Comparison of ENCODE assay signal across 26 cellular contexts in genomic region chr11:131796541-131796940, GRCh38.
DNase-seq lines count a peak whose midpoint lies in the region; ATAC-seq and TF ChIP-seq lines count a peak whose summit lies in the region.
"Had no signal": no experiment of that assay in that cellular context is flagged by ENCODE, and none has a peak within 500 bp of the region (broad histone marks: within the 10 kb centered on the region; RNA-seq: fewer than 3 reads in every experiment).

No MANE protein-coding gene starts in this region.

- peaks cover 18% of the 10 kb centered on the region for H3K4me1 Mint-ChIP-seq in WTC11
- H3K4me1 Mint-ChIP-seq: CD4-positive, CD25-positive, alpha-beta regulatory T cell had no signal

- no peak overlapping the region for H3K27ac ChIP-seq in upper lobe of right lung
- H3K27ac ChIP-seq: 22Rv1, SJSA1 had no signal

- DNase-seq in DMS53 (lab: John Stamatoyannopoulos, UW) (peak; percentile 11), DMS53 treated with DMSO at 0.1 percent for 48 hours (lab: John Stamatoyannopoulos, UW; ENCODE audit: unreplicated experiment) (no peak), WTC11 (ENCODE audit: low spot score) (no peak), nucleus accumbens (lab: John Stamatoyannopoulos, UW) (peak in 36 of 56 donors; percentile 6 to 86 (median 48)), upper lobe of right lung (no peak), hepatic stellate cell (ENCODE audit: low spot score) (no peak), NCI-H128 (lab: John Stamatoyannopoulos, UW; ENCODE audit: unreplicated experiment) (no peak)
- DNase-seq: BE2C; CD4-positive, CD25-positive, alpha-beta regulatory T cell; GF-D8; HCEC 1CT; Kasumi-1; MV-4-11; NCI-H146; NCI-H1930; NCI-H2107; NCI-H2227 treated with DMSO at 0.1 percent for 48 hours; NCI-H774; NK-92 treated with Interleukin-12 subunit alpha and Interleukin-12 subunit beta, amount 100 ng/mL, for 24 hours; PC-3; Right ventricle myocardium superior; RPMI8226 had no signal

- H3K4me3 ChIP-seq in upper lobe of right lung: no peak overlapping the region
- H3K4me3 ChIP-seq: K562, SJSA1 had no signal

- CTCF ChIA-PET in WTC11 (lab: Charles Lee): interaction anchor here (0.8 to 1.9 kb wide), 2 partner anchors 102 to 216 kb away, joined by 4 to 6 read pairs; no protein-coding TSS in a partner anchor

- H3K36me3 Mint-ChIP-seq in WTC11: no peaks in the 10 kb centered on the region
- H3K36me3 Mint-ChIP-seq: CD4-positive, CD25-positive, alpha-beta regulatory T cell had no signal

- H3K36me3 ChIP-seq in upper lobe of right lung: no peaks in the 10 kb centered on the region
- H3K36me3 ChIP-seq: BE2C, SJSA1 had no signal

- no peak for TF ChIP-seq CTCF in WTC11 (IDR thresholded peaks at IDR 0.05)
- TF ChIP-seq CTCF in upper lobe of right lung (IDR thresholded peaks at IDR 0.05): no peak

- ATAC-seq in WTC11: peak; percentile 41; the same call in 1 of the 2 replicates
- ATAC-seq in upper lobe of right lung: peak; percentile 24
- no peak for ATAC-seq in activated CD4-positive, CD25-positive, alpha-beta regulatory T cell treated with anti-CD3 and anti-CD28 coated beads, Interleukin-2, amount 50 U/mL, for 24 hours
- ATAC-seq: K562, PC-3 had no signal

- H3K9me3 Mint-ChIP-seq in WTC11: no peaks in the 10 kb centered on the region

- H3K9me3 ChIP-seq in upper lobe of right lung: no peaks in the 10 kb centered on the region
- H3K9me3 ChIP-seq: SJSA1 had no signal

- no peak overlapping the region for H3K27ac Mint-ChIP-seq in WTC11

- POLR2A ChIA-PET in WTC11 (lab: Charles Lee): no interaction called here

- no peak overlapping the region for H3K4me3 Mint-ChIP-seq in WTC11
- H3K4me3 Mint-ChIP-seq: CD4-positive, CD25-positive, alpha-beta regulatory T cell had no signal

- no peaks in the 10 kb centered on the region for H3K4me1 ChIP-seq in upper lobe of right lung
- H3K4me1 ChIP-seq: BE2C, SJSA1 had no signal

- H3K27me3 Mint-ChIP-seq in WTC11 (ENCODE audit: low read depth): no peaks in the 10 kb centered on the region
- H3K27me3 Mint-ChIP-seq: CD4-positive, CD25-positive, alpha-beta regulatory T cell had no signal

- no peaks in the 10 kb centered on the region for H3K27me3 ChIP-seq in upper lobe of right lung
- H3K27me3 ChIP-seq: BE2C, SJSA1 had no signal

- intact Hi-C loops in upper lobe of right lung (cut with DNase I): no loop called here

TF ChIP-seq in WTC11, 78 proteins besides CTCF, POLR2A, EP300 and RAD21:
- TF ChIP-seq ZNF425 (CRISPR knock-in tag; conservative IDR thresholded peaks at IDR 0.05): no peak
- TF ChIP-seq ATF1 (CRISPR knock-in tag; IDR thresholded peaks at IDR 0.05): no peak
- TF ChIP-seq RELA (CRISPR knock-in tag; IDR thresholded peaks at IDR 0.05; ENCODE audit: borderline replicate concordance): no peak
- TF ChIP-seq NR1H2 (CRISPR knock-in tag; IDR thresholded peaks at IDR 0.05): no peak
TF ChIP-seq in WTC11: peak in this region for 0.

Comparison
In these comparisons a context has a peak if more than half of its experiments do, and no peak if none do; other contexts are left out.
1. DNase-seq: peak in DMS53 (single experiment) and nucleus accumbens (36 of 56); none in DMS53 treated with DMSO at 0.1 percent for 48 hours (single experiment), WTC11 (single experiment), upper lobe of right lung (single experiment), hepatic stellate cell (single experiment) and NCI-H128 (single experiment).
2. ATAC-seq: peak in WTC11 (single experiment) and upper lobe of right lung (single experiment); none in activated CD4-positive, CD25-positive, alpha-beta regulatory T cell treated with anti-CD3 and anti-CD28 coated beads, Interleukin-2, amount 50 U/mL, for 24 hours (0 of 2).